ENCODE assay signal across 8 cellular contexts in genomic region chr15:40313531-40314398, GRCh38. TPM values are rescaled to one million over a fixed set of nuclear protein-coding genes. Genes with fewer than 3 reads are reported as not detected.
DNase-seq lines count a peak whose midpoint lies in the region; ATAC-seq and TF ChIP-seq lines count a peak whose summit lies in the region.

No MANE protein-coding gene starts in this region.

- DNase-seq in A673 (ENCODE audit: low spot score) (peak; percentile 82), HAP-1 (ENCODE audit: low spot score in 2 of 2) (peak; percentile 93 to 95), NCI-H82 (lab: John Stamatoyannopoulos, UW) (peak; percentile 97), islet precursor cell (no peak), 8988T (no peak)
- DNase-seq in effector memory CD8-positive, alpha-beta T cell, result peak; percentile 73 to 75 (median 74)
- DNase-seq in stimulated activated CD8-positive, alpha-beta memory T cell treated with anti-CD3 and anti-CD28 coated beads, Interleukin-4, amount 100 ng/mL, for 48 hours, result peak; percentile 38
- DNase-seq in activated effector memory CD4-positive, alpha-beta T cell treated with anti-CD3 and anti-CD28 coated beads, Interleukin-2, amount 50 U/mL, for 16 hours, result no peak

- H3K36me3 Mint-ChIP-seq in effector memory CD8-positive, alpha-beta T cell (ENCODE audit: insufficient read depth), result no peaks in the 10 kb centered on the region

- intact Hi-C loops in A673 (cut with micrococcal nuclease; ENCODE audit: unreplicated experiment), result no loop called here

- H3K4me1 ChIP-seq in A673 (ENCODE audit: insufficient read depth, low read length, poor library complexity, severe bottlenecking) (peaks cover 11% of the 10 kb centered on the region), HAP-1 (peaks cover 19% of the 10 kb centered on the region)

- in situ Hi-C loops in HAP-1 (cut with MboI; ENCODE audit: low sequenced_read_pairs), result no loop called here

- peak overlapping the region; percentile 86 to 93 for H3K27ac Mint-ChIP-seq in effector memory CD8-positive, alpha-beta T cell

- ATAC-seq in effector memory CD8-positive, alpha-beta T cell (replicated peaks), result peak; percentile 93

- peak overlapping the region; percentile 70 to 78 for H3K4me3 Mint-ChIP-seq in effector memory CD8-positive, alpha-beta T cell

- no peak overlapping the region for H3K4me3 ChIP-seq in A673 (ENCODE audit: low read depth, low read length, poor library complexity, severe bottlenecking)
- no peak overlapping the region for H3K4me3 ChIP-seq in HAP-1

- no TSS peak for BruUV-seq in A673 (replicated peaks; lab: Mats Ljungman, UMichigan)

- H3K9me3 ChIP-seq in A673 (ENCODE audit: low read depth, low read length, poor library complexity, severe bottlenecking), result no peaks in the 10 kb centered on the region
- no peaks in the 10 kb centered on the region for H3K9me3 ChIP-seq in HAP-1

- no peaks in the 10 kb centered on the region for H3K36me3 ChIP-seq in A673 (ENCODE audit: insufficient read depth, low read length, poor library complexity, severe bottlenecking)
- no peaks in the 10 kb centered on the region for H3K36me3 ChIP-seq in HAP-1 (replicated peaks)

- H3K27me3 ChIP-seq in A673 (replicated peaks; ENCODE audit: insufficient read depth, low read depth, low read length, poor library complexity), result no peaks in the 10 kb centered on the region
- H3K27me3 ChIP-seq in HAP-1 (ENCODE audit: low read depth), result no peaks in the 10 kb centered on the region

- TF ChIP-seq CTCF in A673 (conservative IDR thresholded peaks at IDR 0.05; ENCODE audit: low read depth, low read length), result no peak

- H3K4me1 Mint-ChIP-seq in effector memory CD8-positive, alpha-beta T cell (ENCODE audit: low read depth in 2 of 2), result peaks cover 30 to 46% of the 10 kb centered on the region in 2 donors

- CTCF ChIA-PET in A673 (lab: Charles Lee), result interaction anchor here (1.5 kb wide), 1 partner anchor 267 kb away, joined by 3 read pairs; no protein-coding TSS in a partner anchor

- no peaks in the 10 kb centered on the region for H3K9me3 Mint-ChIP-seq in effector memory CD8-positive, alpha-beta T cell

- peaks cover 0 to 10% of the 10 kb centered on the region in 2 donors for H3K27me3 Mint-ChIP-seq in effector memory CD8-positive, alpha-beta T cell

- H3K27ac ChIP-seq in A673 (ENCODE audit: low read depth, low read length, poor library complexity, severe bottlenecking), result no peak overlapping the region

- POLR2A ChIA-PET in A673 (lab: Charles Lee; ENCODE audit: low non-redundant PET), result no interaction called here

RNA-seq across cellular contexts. Expression of gene PLCB2, which starts 6.0 kb away (rescaled TPM):
- total RNA-seq in A673 (2021), result 5.6 and 6.6 TPM in 2 replicates

RNA-seq across cellular contexts. Expression of gene INAFM2, which starts 9.7 kb away (rescaled TPM):
- 14.5 and 15.6 TPM in 2 replicates for total RNA-seq in A673 (2021)

RNA-seq across cellular contexts. Expression of gene CCDC9B, which starts 27.0 kb away (rescaled TPM):
- 8.6 and 8.9 TPM in 2 replicates for total RNA-seq in A673 (2021)

RNA-seq across cellular contexts. Expression of gene ANKRD63, which starts 30.9 kb away (rescaled TPM):
- 2.5 TPM in 2 replicates for total RNA-seq in A673 (2021)

RNA-seq across cellular contexts. Expression of gene PHGR1, which starts 37.1 kb away (rescaled TPM):
- not detected in 2 replicates for total RNA-seq in A673 (2021)

Comparison
In these comparisons a context has a peak if more than half of its experiments do, and no peak if none do; other contexts are left out.
1. DNase-seq: peak in A673 (single experiment), HAP-1 (2 of 2), NCI-H82 (single experiment), effector memory CD8-positive, alpha-beta T cell (3 of 3) and stimulated activated CD8-positive, alpha-beta memory T cell treated with anti-CD3 and anti-CD28 coated beads, Interleukin-4, amount 100 ng/mL, for 48 hours (single experiment); none in islet precursor cell (single experiment), activated effector memory CD4-positive, alpha-beta T cell treated with anti-CD3 and anti-CD28 coated beads, Interleukin-2, amount 50 U/mL, for 16 hours (single experiment) and 8988T (single experiment).